Comparison of ENCODE assay signal across 13 cellular contexts in the genomic region with DNA sequence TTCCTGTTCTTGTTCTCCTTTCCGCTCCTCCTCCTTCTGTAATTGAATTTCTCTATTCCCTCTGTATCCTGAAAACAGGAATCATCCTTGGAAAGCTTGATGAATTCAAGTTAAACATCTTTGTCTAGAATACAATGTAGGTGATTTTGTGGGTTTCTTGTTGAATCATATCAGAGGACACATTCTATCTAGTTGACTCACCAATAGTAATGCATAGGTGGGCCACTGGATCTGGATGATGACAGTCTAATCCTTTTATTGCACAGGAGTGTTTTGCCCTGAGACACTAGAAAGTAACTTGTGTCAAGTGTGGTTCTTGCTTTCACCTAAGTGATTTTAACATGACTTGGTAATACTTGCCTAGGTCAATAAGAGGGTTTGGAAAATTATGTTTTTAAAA.
"Had no signal": no experiment of that assay in that cellular context is flagged by ENCODE, and none has a peak within 500 bp of the region (broad histone marks: within the 10 kb centered on the region; RNA-seq: fewer than 3 reads in every experiment).

No MANE protein-coding gene starts in this region.

- DNase-seq: activated CD4-positive, alpha-beta T cell treated with anti-CD3 and anti-CD28 coated beads, Interleukin-2, amount 10 ng/mL, durations not matched to agents 7 days and 5 days; activated CD8-positive, alpha-beta memory T cell treated with anti-CD3 and anti-CD28 coated beads for 24 hours; activated naive CD4-positive, alpha-beta T cell; anterior cingulate cortex; erythroblast; left colon; lower lobe of right lung; right lobe of liver; stimulated activated naive CD8-positive, alpha-beta T cell treated with anti-CD3 and anti-CD28 coated beads, Interleukin-15, Interleukin-2, amounts not matched to agents 100 U/mL and 50 U/mL, for 24 hours; transverse colon had no signal

- H3K4me1 ChIP-seq: lower lobe of right lung, prostate gland, right lobe of liver, transverse colon had no signal

- H3K36me3 Mint-ChIP-seq: mesothelial cell of epicardium had no signal

- H3K27ac Mint-ChIP-seq: activated CD4-positive, alpha-beta T cell treated with anti-CD3 and anti-CD28 coated beads, Interleukin-2, amount 10 ng/mL, durations not matched to agents 7 days and 5 days; activated T-helper 1 cell treated with anti-CD3 and anti-CD28 coated beads, Interleukin-12 subunit alpha, Interleukin-12 subunit beta, Interleukin-2, Interleukin-4 antibody, amounts not matched to agents 30 ng/mL and 10 ng/mL and 1 ng/mL, durations not matched to agents 14 hours and 24 hours and 36 hours; mesothelial cell of epicardium had no signal

- H3K27me3 ChIP-seq: right lobe of liver, transverse colon had no signal

- H3K4me1 Mint-ChIP-seq: activated CD4-positive, alpha-beta T cell treated with anti-CD3 and anti-CD28 coated beads, Interleukin-2, amount 10 ng/mL, durations not matched to agents 7 days and 5 days; mesothelial cell of epicardium had no signal

- H3K4me3 ChIP-seq: lower lobe of right lung, prostate gland, right lobe of liver, transverse colon had no signal

- H3K4me3 Mint-ChIP-seq: activated CD4-positive, alpha-beta T cell treated with anti-CD3 and anti-CD28 coated beads, Interleukin-2, amount 10 ng/mL, durations not matched to agents 7 days and 5 days; activated T-helper 1 cell treated with anti-CD3 and anti-CD28 coated beads, Interleukin-12 subunit alpha, Interleukin-12 subunit beta, Interleukin-2, Interleukin-4 antibody, amounts not matched to agents 30 ng/mL and 10 ng/mL and 1 ng/mL, durations not matched to agents 14 hours and 24 hours and 36 hours; mesothelial cell of epicardium had no signal

- H3K36me3 ChIP-seq: lower lobe of right lung, prostate gland, right lobe of liver, transverse colon had no signal

- H3K9me3 Mint-ChIP-seq: activated CD4-positive, alpha-beta T cell treated with anti-CD3 and anti-CD28 coated beads, Interleukin-2, amount 10 ng/mL, durations not matched to agents 7 days and 5 days; activated T-helper 1 cell treated with anti-CD3 and anti-CD28 coated beads, Interleukin-12 subunit alpha, Interleukin-12 subunit beta, Interleukin-2, Interleukin-4 antibody, amounts not matched to agents 30 ng/mL and 10 ng/mL and 1 ng/mL, durations not matched to agents 14 hours and 24 hours and 36 hours had no signal

- H3K27ac ChIP-seq: lower lobe of right lung, prostate gland, right lobe of liver, transverse colon had no signal

- ATAC-seq: left colon; lower lobe of right lung; right lobe of liver; stimulated activated naive CD8-positive, alpha-beta T cell treated with anti-CD3 and anti-CD28 coated beads, Interleukin-15, Interleukin-2, amounts not matched to agents 100 U/mL and 50 U/mL, for 24 hours had no signal

- H3K9me3 ChIP-seq: lower lobe of right lung, prostate gland, right lobe of liver, transverse colon had no signal
